ENCODE assay signal across 8 cellular contexts in genomic region chr2:203282101-203282500, GRCh38.
"Had no signal": no experiment of that assay in that cellular context is flagged by ENCODE, and none has a peak within 500 bp of the region (broad histone marks: within the 10 kb centered on the region; RNA-seq: fewer than 3 reads in every experiment).

No MANE protein-coding gene starts in this region.

- ATAC-seq: GM23338 had no signal

- H3K4me1 Mint-ChIP-seq: GM23338, H9 had no signal

- DNase-seq: GM23248, GOT3, H7, H9, HCEC 1CT, HFFc6 had no signal

- H3K9me3 Mint-ChIP-seq: GM23338, H9, HFFc6 had no signal

- H3K27ac Mint-ChIP-seq: GM23338, HFFc6 had no signal

- H3K9me3 ChIP-seq: HAP-1 had no signal

- H3K4me3 ChIP-seq: GM23248, GM23338, HAP-1 had no signal

- H2AFZ ChIP-seq: GM23248, GM23338 had no signal

- H3K9ac ChIP-seq: GM23248 had no signal

- H3K27ac ChIP-seq: GM23248 had no signal

- H3K4me3 Mint-ChIP-seq: GM23338, H9, HFFc6 had no signal

- H3K4me2 ChIP-seq: GM23338 had no signal

- H3K4me1 ChIP-seq: HAP-1 had no signal
